Comparison of ENCODE assay signal across 10 cellular contexts in the genomic region with DNA sequence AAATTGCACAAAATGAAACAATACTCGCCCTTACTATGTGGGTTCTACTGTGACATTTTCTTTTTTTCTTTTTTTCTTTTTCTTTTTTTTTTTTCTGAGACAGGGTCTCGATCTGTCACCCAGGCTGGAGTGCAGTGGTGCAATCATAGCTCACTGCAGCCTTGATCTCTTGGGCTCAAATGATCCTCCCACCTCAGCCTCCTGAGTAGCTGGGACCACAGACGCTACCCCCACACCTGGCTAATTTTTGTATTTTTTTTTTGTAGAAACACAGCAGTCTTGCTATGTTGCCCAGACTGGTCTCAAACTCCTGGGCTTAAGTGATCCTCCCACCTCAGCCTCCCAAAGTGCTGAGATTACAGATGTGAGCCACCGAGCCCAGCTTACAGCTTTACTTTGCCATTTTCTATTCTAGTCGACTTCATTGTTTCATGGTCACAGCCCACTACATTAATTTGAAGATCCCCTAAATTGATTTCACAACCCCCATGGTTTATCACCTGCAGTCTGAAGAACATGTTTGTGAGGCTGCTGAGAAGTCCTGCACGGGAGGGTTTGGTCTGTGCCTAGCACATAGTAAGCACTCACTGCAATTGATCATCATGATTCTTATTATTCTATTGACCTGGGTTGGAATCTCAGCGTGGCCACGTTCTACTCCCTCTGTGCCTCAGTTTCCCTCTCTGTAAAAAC. TPM values are rescaled to one million over a fixed set of nuclear protein-coding genes. Genes with fewer than 3 reads are reported as not detected.
A peak's percentile ranks its signal among the peaks of the same experiment; 100 is the strongest.
DNase-seq lines count a peak whose midpoint lies in the region; ATAC-seq and TF ChIP-seq lines count a peak whose summit lies in the region.
"Had no signal": no experiment of that assay in that cellular context is flagged by ENCODE, and none has a peak within 500 bp of the region (broad histone marks: within the 10 kb centered on the region; RNA-seq: fewer than 3 reads in every experiment).

No MANE protein-coding gene starts in this region.

- H3K36me3 ChIP-seq in MG63, result peaks cover 71% of the 10 kb centered on the region
- H3K36me3 ChIP-seq in mammary epithelial cell (ENCODE audit: insufficient read depth, low read length), result no peaks in the 10 kb centered on the region

- no peak overlapping the region for H2AFZ ChIP-seq in mammary epithelial cell (ENCODE audit: low read depth, low read length)

- peaks cover 35 to 76% (median 69%) of the 10 kb centered on the region in 4 donors for H3K4me1 Mint-ChIP-seq in naive thymus-derived CD8-positive, alpha-beta T cell

- H3K4me1 ChIP-seq in mammary epithelial cell (ENCODE audit: insufficient read depth, low read length), result peaks cover 43% of the 10 kb centered on the region

- dilution Hi-C loops in mammary epithelial cell (cut with HindIII; ENCODE audit: low sequenced_read_pairs), result no loop called here

- H3K27ac ChIP-seq in AG04450 (ENCODE audit: low read depth, low read length), result peak overlapping the region; percentile 31
- no peak overlapping the region for H3K27ac ChIP-seq in mammary epithelial cell (ENCODE audit: insufficient read depth, low read depth, low read length)

- H3K4me3 ChIP-seq in AG04450 (ENCODE audit: low read depth, low read length) (peak overlapping the region; percentile 59), MG63 (peak overlapping the region; percentile 75), mammary epithelial cell (replicated peaks in 1 of 3; ENCODE audit: insufficient read depth in 1 of 3, low read depth in 2 of 3, low read length in 3 of 3) (no peak overlapping the region)

- peak overlapping the region; percentile 88 to 97 (median 93) for H3K4me3 Mint-ChIP-seq in naive thymus-derived CD8-positive, alpha-beta T cell

- H3K9me3 Mint-ChIP-seq in naive thymus-derived CD8-positive, alpha-beta T cell, result no peaks in the 10 kb centered on the region

- intact Hi-C loops in mammary epithelial cell (cut with micrococcal nuclease), result no loop called here

- H3K27me3 Mint-ChIP-seq in naive thymus-derived CD8-positive, alpha-beta T cell, result peaks cover 0 to 2% (median 0%) of the 10 kb centered on the region in 5 donors

- CTCF ChIA-PET in AG04450 (lab: Charles Lee), result interaction anchor here (0.6 to 2.1 kb wide), 4 partner anchors 19 to 130 kb away, joined by 3 to 16 read pairs (median 11); no protein-coding TSS in a partner anchor
- CTCF ChIA-PET in mammary epithelial cell (lab: Charles Lee; ENCODE audit: low non-redundant PET), result interaction anchor here (0.6 to 0.7 kb wide), 2 partner anchors 28 kb away, joined by 3 read pairs; no protein-coding TSS in a partner anchor

- in situ Hi-C loops in mammary epithelial cell (cut with MboI; ENCODE audit: low sequenced_read_pairs in 2 of 2), result loop anchor here in 1 of 2 donors (25.0 kb wide), 1 partner anchor 165 kb away; no protein-coding TSS in a partner anchor

- H3K36me3 Mint-ChIP-seq in naive thymus-derived CD8-positive, alpha-beta T cell, result peaks cover 0 to 15% (median 0%) of the 10 kb centered on the region in 3 donors

- H3K27ac Mint-ChIP-seq in naive thymus-derived CD8-positive, alpha-beta T cell, result peak overlapping the region; percentile 89 to 100 (median 98)

- H4K20me1 ChIP-seq in mammary epithelial cell (ENCODE audit: insufficient read depth, low read length), result no peaks in the 10 kb centered on the region

- H3K9ac ChIP-seq in mammary epithelial cell (ENCODE audit: insufficient read depth, low read length), result no peak overlapping the region

- H3K4me2 ChIP-seq in mammary epithelial cell (ENCODE audit: insufficient read depth, low read depth, low read length), result no peak overlapping the region

- ATAC-seq in naive thymus-derived CD8-positive, alpha-beta T cell, result no peak

- POLR2A ChIA-PET in AG04450 (lab: Yijun Ruan, JAX), result interaction anchor here (0.8 to 2.6 kb wide), 2 partner anchors 10 to 31 kb away, joined by 5 to 18 read pairs; no protein-coding TSS in a partner anchor
- POLR2A ChIA-PET in naive thymus-derived CD8-positive, alpha-beta T cell (lab: Charles Lee), result interaction anchor here (0.7 to 3.8 kb wide), 7 partner anchors 8 to 1016 kb away, joined by 3 to 18 read pairs (median 5); partner anchors contain the start of gene PPP1R37

- BruUV-seq in mammary epithelial cell (replicated peaks; lab: Mats Ljungman, UMichigan), result TSS peak; percentile 1

- no peaks in the 10 kb centered on the region for H3K9me3 ChIP-seq in AG04450 (ENCODE audit: control insufficient read depth, insufficient read depth, low read length)
- no peaks in the 10 kb centered on the region for H3K9me3 ChIP-seq in MG63
- H3K9me3 ChIP-seq in mammary epithelial cell (replicated peaks; ENCODE audit: insufficient read depth, low read length), result no peaks in the 10 kb centered on the region

- TF ChIP-seq CTCF in AG04450 (IDR thresholded peaks at IDR 0.05; ENCODE audit: low read depth, low read length) (no peak), mammary epithelial cell (conservative IDR thresholded peaks at IDR 0.05 in 1 of 2, IDR thresholded peaks at IDR 0.05 in 1 of 2; ENCODE audit: extremely low read depth in 1 of 2, insufficient read depth in 1 of 2, low read depth in 1 of 2, low read length in 2 of 2) (no peak)

- 85% methylated on average over 6 of the region's 8 CpGs for WGBS in mammary epithelial cell (ENCODE audit: low coverage, missing lambda C conversion rate)

- H3K27me3 ChIP-seq in AG04450 (ENCODE audit: control insufficient read depth, insufficient read depth, low read length) (no peaks in the 10 kb centered on the region), MG63 (no peaks in the 10 kb centered on the region), mammary epithelial cell (ENCODE audit: insufficient read depth, low read length) (no peaks in the 10 kb centered on the region)

- peaks cover 32% of the 10 kb centered on the region for H3K79me2 ChIP-seq in mammary epithelial cell (ENCODE audit: insufficient read depth, low read length)

- DNase-seq in AG04450 (ENCODE audit: low read depth, low spot score) (no peak), MG63 (no peak), mammary epithelial cell (no peak), NCI-H82 (lab: John Stamatoyannopoulos, UW) (no peak), NCI-H2171 (lab: John Stamatoyannopoulos, UW) (no peak), EL (no peak), kidney tubule cell (ENCODE audit: low spot score) (no peak)
- peak in 1 of 10 donors; percentile 12 for DNase-seq in naive thymus-derived CD8-positive, alpha-beta T cell
- DNase-seq: erythroblast, NCI-H748 treated with DMSO at 0.1 percent for 48 hours had no signal

RNA-seq across cellular contexts. Expression of gene BCL3, which starts 3.8 kb away (rescaled TPM):
- polyA plus RNA-seq in AG04450 (2011; rRNA removed) (5.6 and 11.0 TPM in 2 replicates), mammary epithelial cell (4.1 TPM)
- polyA minus RNA-seq in AG04450 (2011; rRNA and poly(A)+ RNA removed), result 10.0 and 11.3 TPM in 2 replicates
- 2.2 and 3.6 TPM in 2 replicates for total RNA-seq in MG63 (2014; rRNA removed; shearing (Covaris generic); ENCODE audit: low replicate concordance)
- 10 to 100 TPM in 1 of 2 donors, 1 to 10 TPM in 1; 3.7 to 23.4 TPM for total RNA-seq in mammary epithelial cell
- polyA minus RNA-seq in mammary epithelial cell, result 12.2 TPM
- total RNA-seq in naive thymus-derived CD8-positive, alpha-beta T cell, result 1 to 10 TPM; 5.9 to 7.7 TPM
- polyA plus RNA-seq in naive thymus-derived CD8-positive, alpha-beta T cell, result 1 to 10 TPM; 3.2 to 6.2 (median 3.5) TPM

RNA-seq across cellular contexts. Expression of gene CBLC, which starts 25.4 kb away (rescaled TPM):
- polyA plus RNA-seq in AG04450 (2011; rRNA removed) (not detected in 2 replicates), mammary epithelial cell (39.4 TPM)
- not detected in 2 replicates for polyA minus RNA-seq in AG04450 (2011; rRNA and poly(A)+ RNA removed)
- total RNA-seq in MG63 (2014; rRNA removed; shearing (Covaris generic); ENCODE audit: low replicate concordance), result not detected in 2 replicates
- 10 to 100 TPM; 51.2 to 76.7 TPM for total RNA-seq in mammary epithelial cell
- polyA minus RNA-seq in mammary epithelial cell, result 48.2 TPM
- total RNA-seq in naive thymus-derived CD8-positive, alpha-beta T cell, result not detected
- under 1 TPM in 1 of 3 donors, not detected in 2; 0.14 TPM for polyA plus RNA-seq in naive thymus-derived CD8-positive, alpha-beta T cell

RNA-seq across cellular contexts. Expression of gene CEACAM16, which starts 53.3 kb away (rescaled TPM):
- not detected in 2 replicates for polyA plus RNA-seq in AG04450 (2011; rRNA removed)
- polyA minus RNA-seq in AG04450 (2011; rRNA and poly(A)+ RNA removed), result not detected in 2 replicates
- total RNA-seq in MG63 (2014; rRNA removed; shearing (Covaris generic); ENCODE audit: low replicate concordance), result 0.92 TPM in 1 of 2 replicates, not detected in the other
- total RNA-seq in mammary epithelial cell, result not detected
- polyA plus RNA-seq in mammary epithelial cell, result not detected
- polyA minus RNA-seq in mammary epithelial cell, result not detected
- not detected for total RNA-seq in naive thymus-derived CD8-positive, alpha-beta T cell
- polyA plus RNA-seq in naive thymus-derived CD8-positive, alpha-beta T cell, result not detected

RNA-seq across cellular contexts. Expression of gene BCAM, which starts 56.6 kb away (rescaled TPM):
- polyA plus RNA-seq in AG04450 (2011; rRNA removed) (8.4 and 9.7 TPM in 2 replicates), mammary epithelial cell (45.1 TPM)
- 5.6 and 8.0 TPM in 2 replicates for polyA minus RNA-seq in AG04450 (2011; rRNA and poly(A)+ RNA removed)
- total RNA-seq in MG63 (2014; rRNA removed; shearing (Covaris generic); ENCODE audit: low replicate concordance), result 4.1 and 6.1 TPM in 2 replicates
- 100 to 1,000 TPM; 114 to 120 TPM for total RNA-seq in mammary epithelial cell
- 51.0 TPM for polyA minus RNA-seq in mammary epithelial cell
- not detected for total RNA-seq in naive thymus-derived CD8-positive, alpha-beta T cell
- not detected for polyA plus RNA-seq in naive thymus-derived CD8-positive, alpha-beta T cell

Comparison
In these comparisons a context has a peak if more than half of its experiments do, and no peak if none do; other contexts are left out.
1. H3K4me3 ChIP-seq: peak in AG04450 (single experiment) and MG63 (single experiment); none in mammary epithelial cell (0 of 3).
2. RNA of gene CBLC, which starts 25.4 kb away (total RNA-seq): 51.2 to 76.7 TPM in mammary epithelial cell; not detected in MG63 and not detected in naive thymus-derived CD8-positive, alpha-beta T cell; every median in the first group is over 10 times any median in the second.